12 cellular contexts compared by ENCODE assay signal in the genomic region with DNA sequence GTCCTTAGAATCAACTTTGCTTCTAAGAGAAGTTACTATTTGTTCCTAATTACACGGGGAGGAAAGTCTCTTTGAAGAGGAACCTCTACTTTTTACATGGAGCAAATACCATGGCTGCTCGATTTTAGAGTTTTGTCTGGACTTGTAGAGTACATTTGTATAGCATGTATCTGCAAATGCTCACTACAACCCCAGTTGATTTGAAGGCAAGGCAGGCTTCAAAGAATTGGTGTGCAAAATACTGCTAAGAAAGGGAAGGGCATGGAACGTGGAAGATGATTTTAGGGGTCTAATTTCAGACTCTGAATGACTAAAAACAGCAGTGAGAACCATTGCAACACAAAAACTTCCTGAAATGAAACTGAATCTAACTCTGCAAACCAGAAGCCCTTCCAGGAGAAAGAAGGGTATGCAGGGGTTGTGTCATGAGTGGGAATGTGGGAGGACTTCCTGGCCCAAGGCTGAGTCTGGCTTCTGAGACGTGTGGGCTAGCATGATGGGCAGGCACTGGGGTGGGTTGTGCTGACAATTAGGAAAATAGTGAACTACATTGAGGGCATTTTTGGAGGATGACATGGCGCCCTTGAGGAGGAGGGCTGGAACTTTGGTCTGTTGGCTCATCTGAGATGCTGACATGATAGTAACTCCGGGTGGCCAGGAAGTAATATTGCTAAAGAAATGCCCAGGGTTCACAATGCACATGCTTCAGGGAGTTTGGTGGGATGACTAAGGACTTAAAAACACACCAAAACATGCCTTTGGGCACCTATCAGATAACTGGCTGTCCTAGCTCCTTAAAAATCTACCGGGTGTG. TPM values are rescaled to one million over a fixed set of nuclear protein-coding genes. Genes with fewer than 3 reads are reported as not detected.
DNase-seq lines count a peak whose midpoint lies in the region; ATAC-seq, FAIRE-seq and TF ChIP-seq lines count a peak whose summit lies in the region.
"Had no signal": no experiment of that assay in that cellular context is flagged by ENCODE, and none has a peak within 500 bp of the region (broad histone marks: within the 10 kb centered on the region; RNA-seq: fewer than 3 reads in every experiment).

No MANE protein-coding gene starts in this region.

- peak overlapping the region; percentile 61 for H3K9ac ChIP-seq in mesenchymal stem cell (ENCODE audit: low read length)

- H2AFZ ChIP-seq in mesenchymal stem cell (ENCODE audit: low read depth, low read length): no peak overlapping the region

- H2BK120ac ChIP-seq in mesenchymal stem cell (ENCODE audit: low read depth, low read length): no peak overlapping the region

- H3K4me3 ChIP-seq in body of pancreas (no peak overlapping the region), mesenchymal stem cell (ENCODE audit: insufficient read depth in 1 of 2, low read depth in 1 of 2, low read length in 2 of 2) (no peak overlapping the region)

- TF ChIP-seq POLR2A in body of pancreas (IDR thresholded peaks at IDR 0.05): no peak

- peak overlapping the region in 1 of 4 donors; percentile 17 for H3K27ac ChIP-seq in body of pancreas
- H3K27ac ChIP-seq in mesenchymal stem cell (ENCODE audit: low read length, poor library complexity, severe bottlenecking): no peak overlapping the region

- H4K8ac ChIP-seq in mesenchymal stem cell (ENCODE audit: low read length): no peak overlapping the region

- H3K27me3 ChIP-seq in body of pancreas: no peaks in the 10 kb centered on the region
- peaks cover 0 to 6% of the 10 kb centered on the region in 2 experiments for H3K27me3 ChIP-seq in mesenchymal stem cell (ENCODE audit: control insufficient read depth in 1 of 2, insufficient read depth in 1 of 2, low read length in 2 of 2)

- no peak overlapping the region for H3K18ac ChIP-seq in mesenchymal stem cell (ENCODE audit: low read depth in 1 of 2, low read length in 2 of 2)

- H2BK5ac ChIP-seq in mesenchymal stem cell (ENCODE audit: low read depth, low read length, poor library complexity, severe bottlenecking): no peak overlapping the region

- H3K79me1 ChIP-seq in mesenchymal stem cell (replicated peaks; ENCODE audit: low read length, poor library complexity, severe bottlenecking): no peaks in the 10 kb centered on the region

- no peak overlapping the region for H2AK5ac ChIP-seq in mesenchymal stem cell (ENCODE audit: low read length, severe bottlenecking)

- H3K36me3 ChIP-seq in body of pancreas (replicated peaks in 1 of 2; ENCODE audit: insufficient read depth in 1 of 2, low read depth in 2 of 2) (no peaks in the 10 kb centered on the region), mesenchymal stem cell (ENCODE audit: control insufficient read depth in 1 of 2, insufficient read depth in 2 of 2, low read depth in 1 of 2, low read length in 2 of 2) (no peaks in the 10 kb centered on the region)

- DNase-seq in AG08395 (ENCODE audit: low spot score): peak; percentile 86
- DNase-seq in HTR-8/SVneo (ENCODE audit: insufficient read length, low spot score): peak; percentile 24
- peak in 1 of 4 donors; percentile 66 for DNase-seq in body of pancreas
- peak; percentile 77 for DNase-seq in mesenchymal stem cell
- no peak for DNase-seq in NCI-H1694 treated with DMSO at 0.1 percent for 48 hours (lab: John Stamatoyannopoulos, UW)
- no peak for DNase-seq in OCI-M1 (lab: John Stamatoyannopoulos, UW)
- DNase-seq: activated naive CD4-positive, alpha-beta T cell treated with anti-CD3 and anti-CD28 coated beads, Interleukin-2, amount 10 ng/mL, durations not matched to agents 7 days and 5 days; H9; NCI-H446 had no signal

- H4K91ac ChIP-seq in mesenchymal stem cell (ENCODE audit: low read length): no peak overlapping the region

- peak; percentile 48 for ATAC-seq in body of pancreas
- no peak for ATAC-seq in HG03520 (IDR thresholded peaks at IDR 0.05; ENCODE audit: unreplicated experiment)
- no peak for ATAC-seq in GM21515 (IDR thresholded peaks at IDR 0.05; ENCODE audit: unreplicated experiment)

- no peak for TF ChIP-seq CTCF in body of pancreas (IDR thresholded peaks at IDR 0.05)

- H2BK15ac ChIP-seq in mesenchymal stem cell (ENCODE audit: low read depth, poor library complexity, severe bottlenecking): no peak overlapping the region

- no peak overlapping the region for H2BK12ac ChIP-seq in mesenchymal stem cell (ENCODE audit: low read length in 2 of 2)

- no peak overlapping the region for H3K14ac ChIP-seq in mesenchymal stem cell (ENCODE audit: low read length in 2 of 2)

- WGBS in body of pancreas, 2 donors: 71 to 77% methylated on average over 7 of the region's 7 CpGs
- 71% methylated on average over 5 of the region's 7 CpGs for WGBS in mesenchymal stem cell

- H3K4me2 ChIP-seq in mesenchymal stem cell (ENCODE audit: low read length, poor library complexity, severe bottlenecking): no peak overlapping the region

- H3K23ac ChIP-seq in mesenchymal stem cell (ENCODE audit: low read length in 2 of 2): no peak overlapping the region

- no peak overlapping the region for H3K4ac ChIP-seq in mesenchymal stem cell (ENCODE audit: low read depth in 1 of 2, low read length in 2 of 2)

- intact Hi-C loops in body of pancreas (cut with DNase I): no loop called here

- H3K4me1 ChIP-seq in body of pancreas: peaks cover 6% of the 10 kb centered on the region
- H3K4me1 ChIP-seq in mesenchymal stem cell (ENCODE audit: control insufficient read depth, insufficient read depth, low read depth, low read length): peaks cover 3% of the 10 kb centered on the region

- H3K9me3 ChIP-seq in body of pancreas: no peaks in the 10 kb centered on the region
- peaks cover 6% of the 10 kb centered on the region for H3K9me3 ChIP-seq in mesenchymal stem cell (ENCODE audit: control insufficient read depth, low read length)

- FAIRE-seq in HTR-8/SVneo (lab: Jason Lieb, UNC): no peak

RNA-seq across cellular contexts. Expression of a gene that starts 18.9 kb away (rescaled TPM):
- total RNA-seq in body of pancreas: 1 to 10 TPM in 1 of 2 donors, not detected in 1; 8.0 TPM
- polyA plus RNA-seq in mesenchymal stem cell (2013, experiment 1 of 2): 3.4 TPM
- 3.0 TPM for polyA plus RNA-seq in mesenchymal stem cell (2013, experiment 2 of 2)
- total RNA-seq: H9, myocyte had no signal

Comparison
In these comparisons a context has a peak if more than half of its experiments do, and no peak if none do; other contexts are left out.
1. DNase-seq: peak in AG08395 (single experiment), HTR-8/SVneo (single experiment) and mesenchymal stem cell (single experiment); none in NCI-H1694 treated with DMSO at 0.1 percent for 48 hours (single experiment) and OCI-M1 (single experiment).